In genomic region chr1:2961081-2961480, GRCh38 we compare ENCODE assay signal across 20 cellular contexts.
DNase-seq lines count a peak whose midpoint lies in the region; ATAC-seq, FAIRE-seq and TF ChIP-seq lines count a peak whose summit lies in the region.
"Had no signal": no experiment of that assay in that cellular context is flagged by ENCODE, and none has a peak within 500 bp of the region (broad histone marks: within the 10 kb centered on the region; RNA-seq: fewer than 3 reads in every experiment).

No MANE protein-coding gene starts in this region.

- H3K27ac Mint-ChIP-seq in activated T-helper 2 cell treated with anti-CD3 and anti-CD28 coated beads, Interferon-gamma antibody, Interleukin-2, Interleukin-4, amounts not matched to agents 10 μg/mL and 5 μg/mL and 100 μg/mL, durations not matched to agents 14 hours and 24 hours and 36 hours: no peak overlapping the region
- H3K27ac Mint-ChIP-seq: CD8-positive, alpha-beta T cell had no signal

- CTCF ChIA-PET in HepG2 (lab: Yijun Ruan, JAX; ENCODE audit: low intra/inter-chr PET ratio, low total read pairs): no interaction called here

- H3K27ac ChIP-seq in right lobe of liver: no peak overlapping the region
- H3K27ac ChIP-seq in HepG2 (ENCODE audit: extremely low read length, insufficient read depth, low read length): no peak overlapping the region
- H3K27ac ChIP-seq in lower lobe of right lung: no peak overlapping the region
- H3K27ac ChIP-seq: A549, C4-2B had no signal

- no peaks in the 10 kb centered on the region for H3K79me2 ChIP-seq in HepG2 (ENCODE audit: insufficient read depth, low read length)

- H3K9me3 ChIP-seq in right lobe of liver (peaks cover 0 to 7% (median 0%) of the 10 kb centered on the region in 4 donors), HepG2 (ENCODE audit: low read length) (peaks cover 12% of the 10 kb centered on the region), lower lobe of right lung (peaks cover 17% of the 10 kb centered on the region)
- H3K9me3 ChIP-seq: BE2C, HAP-1 had no signal

- H3K4me3 Mint-ChIP-seq in activated T-helper 2 cell treated with anti-CD3 and anti-CD28 coated beads, Interferon-gamma antibody, Interleukin-2, Interleukin-4, amounts not matched to agents 10 μg/mL and 5 μg/mL and 100 μg/mL, durations not matched to agents 14 hours and 24 hours and 36 hours (ENCODE audit: low read depth): no peak overlapping the region
- H3K4me3 Mint-ChIP-seq: CD8-positive, alpha-beta T cell had no signal

- no peak overlapping the region for H3K9ac ChIP-seq in HepG2 (ENCODE audit: insufficient read depth, low read depth, low read length)

- TF ChIP-seq CTCF in right lobe of liver (IDR thresholded peaks at IDR 0.05) (no peak), HepG2 (CRISPR knock-in tag; IDR thresholded peaks at IDR 0.05) (no peak), lower lobe of right lung (IDR thresholded peaks at IDR 0.05) (no peak)

- TF ChIP-seq POLR2A in right lobe of liver (IDR thresholded peaks at IDR 0.05) (no peak), HepG2 (IDR thresholded peaks at IDR 0.05; ENCODE audit: insufficient read depth in 1 of 2, low read depth in 2 of 2, low read length in 2 of 2) (no peak)

- no peak for TF ChIP-seq RAD21 in HepG2 (CRISPR knock-in tag; IDR thresholded peaks at IDR 0.05)

- no peak overlapping the region for H2AFZ ChIP-seq in HepG2 (ENCODE audit: low read length)

- POLR2A ChIA-PET in HepG2 (lab: Yijun Ruan, JAX): no interaction called here

- no peak for FAIRE-seq in HepG2 (lab: Jason Lieb, UNC)
- FAIRE-seq: A549, D721Med, GM12892, GM19239, H1, HTR-8/SVneo had no signal

- H3K36me3 ChIP-seq in right lobe of liver (no peaks in the 10 kb centered on the region), HepG2 (replicated peaks in 1 of 2; ENCODE audit: control insufficient read depth in 1 of 2, insufficient read depth in 2 of 2, low read length in 2 of 2) (no peaks in the 10 kb centered on the region), lower lobe of right lung (no peaks in the 10 kb centered on the region)
- H3K36me3 ChIP-seq: BE2C, HAP-1 had no signal

- H3K36me3 Mint-ChIP-seq in activated T-helper 2 cell treated with anti-CD3 and anti-CD28 coated beads, Interferon-gamma antibody, Interleukin-2, Interleukin-4, amounts not matched to agents 10 μg/mL and 5 μg/mL and 100 μg/mL, durations not matched to agents 14 hours and 24 hours and 36 hours (ENCODE audit: low read depth): no peaks in the 10 kb centered on the region
- H3K36me3 Mint-ChIP-seq: CD8-positive, alpha-beta T cell had no signal

- H3K27me3 Mint-ChIP-seq in activated T-helper 2 cell treated with anti-CD3 and anti-CD28 coated beads, Interferon-gamma antibody, Interleukin-2, Interleukin-4, amounts not matched to agents 10 μg/mL and 5 μg/mL and 100 μg/mL, durations not matched to agents 14 hours and 24 hours and 36 hours (ENCODE audit: low read depth): no peaks in the 10 kb centered on the region

- intact Hi-C loops in right lobe of liver (cut with DNase I): no loop called here
- intact Hi-C loops in HepG2 (cut with micrococcal nuclease; ENCODE audit: unreplicated experiment): no loop called here
- intact Hi-C loops in lower lobe of right lung (cut with DNase I): no loop called here
- intact Hi-C loops in sciatic nerve (cut with DNase I): no loop called here
- intact Hi-C loops in activated T-helper 2 cell treated with anti-CD3 and anti-CD28 coated beads, Interferon-gamma antibody, Interleukin-2, Interleukin-4, amounts not matched to agents 10 μg/mL and 5 μg/mL and 100 μg/mL, durations not matched to agents 14 hours and 24 hours and 36 hours (cut with micrococcal nuclease): no loop called here

- ATAC-seq in right lobe of liver (no peak), HepG2 (no peak), lower lobe of right lung (no peak), sciatic nerve (no peak)
- ATAC-seq: A549; CD8-positive, alpha-beta T cell had no signal

- DNase-seq in right lobe of liver (peak; percentile 5 to 27 (median 26)), HepG2 (ENCODE audit: low spot score) (no peak), lower lobe of right lung (peak; percentile 16), sciatic nerve (ENCODE audit: low spot score) (peak; percentile 32), HUDEP-2 (lab: John Stamatoyannopoulos, UW; ENCODE audit: unreplicated experiment in 76 of 76) (no peak), DMS 273 treated with DMSO at 0.1 percent for 48 hours (lab: John Stamatoyannopoulos, UW) (no peak)
- no peak for DNase-seq in activated T-helper 2 cell treated with anti-CD3 and anti-CD28 coated beads, Interferon-gamma antibody, Interleukin-2, Interleukin-4, amounts not matched to agents 10 μg/mL and 5 μg/mL and 100 μg/mL, durations not matched to agents 14 hours and 24 hours and 36 hours (ENCODE audit: low spot score)
- DNase-seq: BE2C; CD8-positive, alpha-beta T cell; COR-L47; DND-41; GDM1 had no signal

- peaks cover 15% of the 10 kb centered on the region for H3K9me3 Mint-ChIP-seq in activated T-helper 2 cell treated with anti-CD3 and anti-CD28 coated beads, Interferon-gamma antibody, Interleukin-2, Interleukin-4, amounts not matched to agents 10 μg/mL and 5 μg/mL and 100 μg/mL, durations not matched to agents 14 hours and 24 hours and 36 hours

- no peaks in the 10 kb centered on the region for H3K4me1 Mint-ChIP-seq in activated T-helper 2 cell treated with anti-CD3 and anti-CD28 coated beads, Interferon-gamma antibody, Interleukin-2, Interleukin-4, amounts not matched to agents 10 μg/mL and 5 μg/mL and 100 μg/mL, durations not matched to agents 14 hours and 24 hours and 36 hours (ENCODE audit: low read depth)

- no peaks in the 10 kb centered on the region for H4K20me1 ChIP-seq in HepG2 (ENCODE audit: insufficient read depth, low read length)

- BruUV-seq in HepG2 (replicated peaks; lab: Mats Ljungman, UMichigan): no TSS peak

- no peak overlapping the region for H3K4me2 ChIP-seq in HepG2 (ENCODE audit: low read depth, low read length)
- H3K4me2 ChIP-seq: A549 had no signal

- WGBS in right lobe of liver (ENCODE audit: insufficient coverage, low coverage, low lambda C conversion rate, missing lambda C conversion rate): 76% methylated on average over 3 of the region's 7 CpGs
- no CpG with 5 or more reads among the region's 7 CpGs for WGBS in HepG2 (ENCODE audit: low lambda C conversion rate)

- TF ChIP-seq EP300 in HepG2 (IDR thresholded peaks at IDR 0.05; ENCODE audit: low read depth in 2 of 2, low read length in 2 of 2) (no peak), HepG2 (CRISPR knock-in tag; IDR thresholded peaks at IDR 0.05; ENCODE audit: borderline replicate concordance) (no peak)

- no peaks in the 10 kb centered on the region for H3K4me1 ChIP-seq in right lobe of liver
- H3K4me1 ChIP-seq in HepG2 (ENCODE audit: insufficient read depth, low read length): peaks cover 13% of the 10 kb centered on the region
- H3K4me1 ChIP-seq in lower lobe of right lung: no peaks in the 10 kb centered on the region
- H3K4me1 ChIP-seq: A549, BE2C, HAP-1 had no signal

- H3K4me3 ChIP-seq in right lobe of liver (no peak overlapping the region), HepG2 (replicated peaks in 1 of 3; ENCODE audit: insufficient read depth in 1 of 3, low read depth in 2 of 3, low read length in 3 of 3) (no peak overlapping the region), lower lobe of right lung (no peak overlapping the region)
- H3K4me3 ChIP-seq: A549, HAP-1 had no signal

- in situ Hi-C loops in HepG2 (cut with HindIII; ENCODE audit: extremely low pct_ligation_motif_present, low pct_unique_long_range_greater_than_20kb): no loop called here

- no peaks in the 10 kb centered on the region for H3K27me3 ChIP-seq in right lobe of liver
- H3K27me3 ChIP-seq in HepG2 (ENCODE audit: control insufficient read depth in 1 of 2, insufficient read depth in 2 of 2, low read length in 2 of 2): peaks cover 6 to 15% of the 10 kb centered on the region in 2 experiments; a peak in 3 of 5 replicates
- peaks cover 16% of the 10 kb centered on the region for H3K27me3 ChIP-seq in lower lobe of right lung (ENCODE audit: low read depth)
- H3K27me3 ChIP-seq: BE2C had no signal

TF ChIP-seq in HepG2, 621 proteins besides CTCF, POLR2A, EP300 and RAD21 (continues in another document):
- TF ChIP-seq ATM (IDR thresholded peaks at IDR 0.05; ENCODE audit: borderline replicate concordance) (no peak), MZF1 (CRISPR knock-in tag; IDR thresholded peaks at IDR 0.05; ENCODE audit: borderline replicate concordance) (no peak), CREB1 (IDR thresholded peaks at IDR 0.05) (no peak), CREB1 (CRISPR knock-in tag; IDR thresholded peaks at IDR 0.05) (no peak), ZNF276 (CRISPR knock-in tag; IDR thresholded peaks at IDR 0.05; ENCODE audit: low read depth) (no peak), NR3C1 (CRISPR knock-in tag; IDR thresholded peaks at IDR 0.05) (no peak)

Comparison
In these comparisons a context has a peak if more than half of its experiments do, and no peak if none do; other contexts are left out.
1. DNase-seq: peak in right lobe of liver (3 of 3), lower lobe of right lung (single experiment) and sciatic nerve (single experiment); none in HepG2 (single experiment), HUDEP-2 (0 of 76), DMS 273 treated with DMSO at 0.1 percent for 48 hours (single experiment) and activated T-helper 2 cell treated with anti-CD3 and anti-CD28 coated beads, Interferon-gamma antibody, Interleukin-2, Interleukin-4, amounts not matched to agents 10 μg/mL and 5 μg/mL and 100 μg/mL, durations not matched to agents 14 hours and 24 hours and 36 hours (single experiment).